Comparison of ENCODE assay signal across 8 cellular contexts in the genomic region with DNA sequence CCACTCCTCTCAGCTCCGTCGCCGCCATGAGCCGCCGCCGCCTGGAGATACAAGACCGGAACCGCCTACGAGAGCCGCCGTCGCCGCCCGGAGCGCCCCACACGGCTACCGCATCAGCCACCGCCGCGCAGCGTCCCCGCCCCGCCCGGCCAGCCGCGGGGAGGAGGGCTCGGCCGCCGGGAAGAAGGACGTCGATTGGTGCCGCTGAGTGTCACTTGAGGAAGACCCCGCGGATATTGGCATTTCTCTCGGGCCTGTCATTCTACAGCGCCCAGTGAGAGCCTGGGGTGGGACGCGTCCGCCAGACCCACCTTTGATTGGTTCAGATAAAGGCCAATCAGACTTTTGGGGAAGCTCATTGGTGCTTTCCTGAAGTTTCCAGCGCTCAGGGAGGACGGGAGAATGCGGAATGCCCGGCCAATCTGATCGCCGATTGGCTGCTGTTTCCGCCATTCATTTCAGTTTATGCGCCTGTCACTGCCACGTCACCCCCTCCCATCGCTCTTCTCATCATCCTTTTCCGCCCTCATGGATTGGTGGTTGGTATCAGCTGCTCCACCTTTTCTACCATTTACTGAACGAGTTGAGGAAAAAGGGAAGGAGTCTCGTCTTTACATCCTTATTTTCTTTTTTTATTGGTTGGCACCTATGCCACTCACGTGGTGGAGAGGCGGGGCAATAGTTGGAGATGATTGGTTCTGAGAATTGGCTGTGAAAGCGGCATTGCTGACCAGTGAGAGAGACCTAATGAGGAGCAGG. TPM values are rescaled to one million over a fixed set of nuclear protein-coding genes. Genes with fewer than 3 reads are reported as not detected.
DNase-seq lines count a peak whose midpoint lies in the region; ATAC-seq and TF ChIP-seq lines count a peak whose summit lies in the region.

A gene with protein sequence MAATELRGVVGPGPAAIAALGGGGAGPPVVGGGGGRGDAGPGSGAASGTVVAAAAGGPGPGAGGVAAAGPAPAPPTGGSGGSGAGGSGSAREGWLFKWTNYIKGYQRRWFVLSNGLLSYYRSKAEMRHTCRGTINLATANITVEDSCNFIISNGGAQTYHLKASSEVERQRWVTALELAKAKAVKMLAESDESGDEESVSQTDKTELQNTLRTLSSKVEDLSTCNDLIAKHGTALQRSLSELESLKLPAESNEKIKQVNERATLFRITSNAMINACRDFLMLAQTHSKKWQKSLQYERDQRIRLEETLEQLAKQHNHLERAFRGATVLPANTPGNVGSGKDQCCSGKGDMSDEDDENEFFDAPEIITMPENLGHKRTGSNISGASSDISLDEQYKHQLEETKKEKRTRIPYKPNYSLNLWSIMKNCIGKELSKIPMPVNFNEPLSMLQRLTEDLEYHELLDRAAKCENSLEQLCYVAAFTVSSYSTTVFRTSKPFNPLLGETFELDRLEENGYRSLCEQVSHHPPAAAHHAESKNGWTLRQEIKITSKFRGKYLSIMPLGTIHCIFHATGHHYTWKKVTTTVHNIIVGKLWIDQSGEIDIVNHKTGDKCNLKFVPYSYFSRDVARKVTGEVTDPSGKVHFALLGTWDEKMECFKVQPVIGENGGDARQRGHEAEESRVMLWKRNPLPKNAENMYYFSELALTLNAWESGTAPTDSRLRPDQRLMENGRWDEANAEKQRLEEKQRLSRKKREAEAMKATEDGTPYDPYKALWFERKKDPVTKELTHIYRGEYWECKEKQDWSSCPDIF (minus strand): TSS at position 138 of the 759 bp plus-strand sequence. CDS start 110 bp downstream, at position 28.

- peak within 1 kb of the TSS; percentile 50 for H2AFZ ChIP-seq in OCI-LY1 (ENCODE audit: low read length)

- TF ChIP-seq CTCF in OCI-LY1 (IDR thresholded peaks at IDR 0.05; ENCODE audit: low read length): no peak

- DNase-seq in D341Med (ENCODE audit: low spot score) (peak; percentile 97), mesenteric fat pad (ENCODE audit: low spot score) (peak; percentile 98)
- DNase-seq in activated CD8-positive, alpha-beta memory T cell treated with anti-CD3 and anti-CD28 coated beads, Interleukin-2, amount 50 U/mL, for 4 hours: peak; percentile 96
- peak; percentile 77 for DNase-seq in stimulated activated CD8-positive, alpha-beta memory T cell treated with anti-CD3 and anti-CD28 coated beads, Interleukin-15, amount 100 ng/mL, for 24 hours (ENCODE audit: low read depth)

- no peaks in the 10 kb centered on the region for H4K20me1 ChIP-seq in OCI-LY1 (ENCODE audit: insufficient read depth, low read length)

- no peaks in the 10 kb centered on the region for H3K9me2 ChIP-seq in OCI-LY1 (ENCODE audit: low read depth, low read length)

- H3K79me2 ChIP-seq in OCI-LY1 (ENCODE audit: insufficient read depth, low read length): peaks cover 30% of the 10 kb centered on the region

- in situ Hi-C loops in endometrial microvascular endothelial cells (cut with HindIII; ENCODE audit: inconsistent ontology term, low pct_unique_long_range_greater_than_20kb, low sequenced_read_pairs): no loop called here

- H3K27me3 ChIP-seq in HUES64 (ENCODE audit: insufficient read depth, low read length): no peaks in the 10 kb centered on the region
- no peaks in the 10 kb centered on the region for H3K27me3 ChIP-seq in OCI-LY1 (ENCODE audit: insufficient read depth, low read length)

- peak within 1 kb of the TSS; percentile 68 for H3K4me3 ChIP-seq in HUES64 (ENCODE audit: low read length)
- peak within 1 kb of the TSS; percentile 72 for H3K4me3 ChIP-seq in OCI-LY1 (ENCODE audit: low read depth, low read length, poor library complexity, severe bottlenecking)

- no peaks in the 10 kb centered on the region for H3F3A ChIP-seq in OCI-LY1 (ENCODE audit: insufficient read depth, low read length)

- H3K4me1 ChIP-seq in HUES64 (ENCODE audit: insufficient read depth, low read length) (peaks cover 9% of the 10 kb centered on the region), OCI-LY1 (ENCODE audit: insufficient read depth, low read length, severe bottlenecking) (peaks cover 40% of the 10 kb centered on the region)

- H3K4me2 ChIP-seq in OCI-LY1 (ENCODE audit: low read length): peak within 1 kb of the TSS; percentile 87

- peak within 1 kb of the TSS; percentile 81; the same call in 1 of the 2 replicates for H3K27ac ChIP-seq in HUES64 (ENCODE audit: low read depth, low read length)
- peak within 1 kb of the TSS; percentile 58 for H3K27ac ChIP-seq in OCI-LY1 (ENCODE audit: low read depth, low read length, poor library complexity, severe bottlenecking)

- H3K9ac ChIP-seq in HUES64 (ENCODE audit: low read depth, low read length) (peak within 1 kb of the TSS; percentile 61), OCI-LY1 (ENCODE audit: low read length) (peak within 1 kb of the TSS; percentile 71)

- H3K36me3 ChIP-seq in HUES64 (ENCODE audit: insufficient read depth, low read length) (peaks cover 14% of the 10 kb centered on the region; the same call in 1 of the 2 replicates), OCI-LY1 (ENCODE audit: insufficient read depth, low read length) (peaks cover 10% of the 10 kb centered on the region; the same call in 1 of the 2 replicates)

- H3K9me3 ChIP-seq in HUES64 (ENCODE audit: insufficient read depth, low read depth, low read length): no peaks in the 10 kb centered on the region
- no peaks in the 10 kb centered on the region for H3K9me3 ChIP-seq in OCI-LY1 (ENCODE audit: low read length)

- WGBS in HUES64: under 1% methylated on average over 54 of the region's 55 CpGs

- peak; percentile 85 for ATAC-seq in GM21447 (IDR thresholded peaks at IDR 0.05; ENCODE audit: unreplicated experiment)

RNA-seq across cellular contexts. Expression of the gene that starts here (rescaled TPM):
- polyA plus RNA-seq in HUES64 (2013, experiment 1 of 2): 23.9 TPM
- polyA plus RNA-seq in HUES64 (2013, experiment 2 of 2): 23.4 TPM
- total RNA-seq in endometrial microvascular endothelial cells (ENCODE audit: inconsistent ontology term) (19.0 TPM), mesenteric fat pad (39.8 TPM)

Comparison
In these comparisons a context has a peak if more than half of its experiments do, and no peak if none do; other contexts are left out.
1. Peak in every context shown above with its lines: DNase-seq, ATAC-seq, H3K4me3 ChIP-seq and H3K27ac ChIP-seq.